Comparison of ENCODE assay signal across 1 cellular context in the genomic region with DNA sequence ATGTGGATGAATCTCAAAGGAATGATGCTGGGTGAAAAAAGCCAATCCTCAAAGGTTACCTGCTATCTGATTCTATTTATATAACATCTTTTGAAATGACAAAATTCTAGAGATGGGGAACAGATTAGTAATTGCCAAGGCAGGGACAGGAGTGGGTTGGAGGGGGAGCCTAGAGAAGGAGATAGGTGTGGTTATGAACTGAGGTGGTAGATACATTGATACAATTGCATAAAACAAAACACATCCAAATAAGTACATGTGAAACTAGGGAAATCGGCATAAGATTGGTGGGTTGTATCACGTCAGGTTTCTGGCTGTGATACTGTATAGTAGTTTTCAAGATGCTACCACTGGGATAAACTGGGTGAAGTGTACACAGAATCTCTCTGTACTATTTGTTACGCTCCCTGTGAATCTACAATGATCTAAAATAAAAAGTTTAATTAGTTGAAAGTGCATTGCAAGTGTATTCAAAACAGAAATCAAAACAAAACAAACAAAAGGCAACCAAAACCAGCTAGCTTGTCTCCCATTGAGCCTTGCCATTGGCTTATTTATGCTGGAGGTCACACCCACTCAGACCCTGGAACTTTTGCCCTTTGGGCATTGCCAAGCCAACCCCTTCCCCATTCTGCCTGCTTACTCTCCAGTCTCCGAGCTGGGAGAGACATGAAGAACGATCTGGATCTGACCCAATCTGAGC.
TF ChIP-seq lines count a peak whose summit lies in the region.

No MANE protein-coding gene starts in this region.

TF ChIP-seq in GM12878, 131 proteins besides CTCF, POLR2A, EP300 and RAD21 (continued from another document):
- TF ChIP-seq, protein P1, sequence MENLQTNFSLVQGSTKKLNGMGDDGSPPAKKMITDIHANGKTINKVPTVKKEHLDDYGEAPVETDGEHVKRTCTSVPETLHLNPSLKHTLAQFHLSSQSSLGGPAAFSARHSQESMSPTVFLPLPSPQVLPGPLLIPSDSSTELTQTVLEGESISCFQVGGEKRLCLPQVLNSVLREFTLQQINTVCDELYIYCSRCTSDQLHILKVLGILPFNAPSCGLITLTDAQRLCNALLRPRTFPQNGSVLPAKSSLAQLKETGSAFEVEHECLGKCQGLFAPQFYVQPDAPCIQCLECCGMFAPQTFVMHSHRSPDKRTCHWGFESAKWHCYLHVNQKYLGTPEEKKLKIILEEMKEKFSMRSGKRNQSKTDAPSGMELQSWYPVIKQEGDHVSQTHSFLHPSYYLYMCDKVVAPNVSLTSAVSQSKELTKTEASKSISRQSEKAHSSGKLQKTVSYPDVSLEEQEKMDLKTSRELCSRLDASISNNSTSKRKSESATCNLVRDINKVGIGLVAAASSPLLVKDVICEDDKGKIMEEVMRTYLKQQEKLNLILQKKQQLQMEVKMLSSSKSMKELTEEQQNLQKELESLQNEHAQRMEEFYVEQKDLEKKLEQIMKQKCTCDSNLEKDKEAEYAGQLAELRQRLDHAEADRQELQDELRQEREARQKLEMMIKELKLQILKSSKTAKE (IDR thresholded peaks at IDR 0.05; ENCODE audit: low read depth, poor library complexity, severe bottlenecking): no peak
- no peak for TF ChIP-seq ZBTB4 (CRISPR knock-in tag; IDR thresholded peaks at IDR 0.05)
- 0 out of 2 replicates have a peak, but pooled peaks have one; percentile 1 for TF ChIP-seq SMC3 (IDR thresholded peaks at IDR 0.05; ENCODE audit: borderline replicate concordance, low read length)
- no peak for TF ChIP-seq KAT2A (conservative IDR thresholded peaks at IDR 0.05; ENCODE audit: control insufficient read depth, low read depth, low read length)
- no peak for TF ChIP-seq RCOR1 (conservative IDR thresholded peaks at IDR 0.05; ENCODE audit: low read depth, low read length)
- no peak for TF ChIP-seq EGR1 (IDR thresholded peaks at IDR 0.05; ENCODE audit: borderline replicate concordance in 1 of 2, low read depth in 2 of 2, low read length in 2 of 2)
- TF ChIP-seq ATF7 (IDR thresholded peaks at IDR 0.05; ENCODE audit: low read depth): no peak
- TF ChIP-seq ZZZ3 (IDR thresholded peaks at IDR 0.05; ENCODE audit: control insufficient read depth, insufficient read length, low read depth): no peak
- no peak for TF ChIP-seq NFIC (IDR thresholded peaks at IDR 0.05; ENCODE audit: low read depth, low read length)
